In genomic region chr2:32752952-32753351, GRCh38 we compare ENCODE assay signal across 24 cellular contexts.
DNase-seq lines count a peak whose midpoint lies in the region; ATAC-seq and TF ChIP-seq lines count a peak whose summit lies in the region.
"Had no signal": no experiment of that assay in that cellular context is flagged by ENCODE, and none has a peak within 500 bp of the region (broad histone marks: within the 10 kb centered on the region; RNA-seq: fewer than 3 reads in every experiment).

No MANE protein-coding gene starts in this region.

- H2AFZ ChIP-seq in H9 (ENCODE audit: low read length) = no peak overlapping the region
- H2AFZ ChIP-seq: PC-9 had no signal

- H3K36me3 ChIP-seq in MG63 (peaks cover 20% of the 10 kb centered on the region), uterus (no peaks in the 10 kb centered on the region)

- H4K20me1 ChIP-seq in H9 (ENCODE audit: control insufficient read depth, insufficient read depth, insufficient read length) = no peaks in the 10 kb centered on the region

- H2AK5ac ChIP-seq in H9 (ENCODE audit: insufficient read length, low read length) = no peak overlapping the region

- POLR2A ChIA-PET in naive thymus-derived CD8-positive, alpha-beta T cell (lab: Charles Lee) = no interaction called here

- H4K8ac ChIP-seq in H9 (replicated peaks; ENCODE audit: insufficient read length, low read depth, low read length) = no peak overlapping the region

- no peak overlapping the region for H2BK12ac ChIP-seq in H9 (ENCODE audit: insufficient read length, low read depth, low read length)

- no CpG with 5 or more reads among the region's 5 CpGs for WGBS in H9 (ENCODE audit: extremely low coverage, insufficient read length, low lambda C conversion rate)

- H3K23ac ChIP-seq in H9 (ENCODE audit: insufficient read length, low read depth, low read length) = no peak overlapping the region

- H3T11ph ChIP-seq in H9 (ENCODE audit: low read length) = no peak overlapping the region

- no peak for ATAC-seq in memory B cell (ENCODE audit: low read depth)
- no peak for ATAC-seq in naive thymus-derived CD8-positive, alpha-beta T cell
- ATAC-seq: A549 had no signal

- H3K27ac Mint-ChIP-seq in H9 = peak overlapping the region in 2 of 3 experiments; percentile 49 to 84; a peak in 3 of 7 replicates
- H3K27ac Mint-ChIP-seq in memory B cell = peak overlapping the region; percentile 35
- H3K27ac Mint-ChIP-seq in progenitor cell of endocrine pancreas = no peak overlapping the region
- no peak overlapping the region for H3K27ac Mint-ChIP-seq in naive thymus-derived CD8-positive, alpha-beta T cell
- H3K27ac Mint-ChIP-seq: B cell had no signal

- H3K27me3 Mint-ChIP-seq in H9 (ENCODE audit: low read depth) (no peaks in the 10 kb centered on the region), memory B cell (no peaks in the 10 kb centered on the region), progenitor cell of endocrine pancreas (no peaks in the 10 kb centered on the region)
- H3K27me3 Mint-ChIP-seq in naive thymus-derived CD8-positive, alpha-beta T cell = no peaks in the 10 kb centered on the region
- H3K27me3 Mint-ChIP-seq: B cell had no signal

- H3K79me1 ChIP-seq in H9 (ENCODE audit: insufficient read depth, low read depth, low read length, poor library complexity, severe bottlenecking) = no peaks in the 10 kb centered on the region

- no peaks in the 10 kb centered on the region for H3K9me3 ChIP-seq in H9 (ENCODE audit: control insufficient read depth, low read depth, low read length)
- peaks cover 6% of the 10 kb centered on the region; the same call in 1 of the 2 replicates for H3K9me3 ChIP-seq in MG63
- no peaks in the 10 kb centered on the region for H3K9me3 ChIP-seq in uterus
- H3K9me3 ChIP-seq: A549 had no signal

- no peaks in the 10 kb centered on the region for H3K23me2 ChIP-seq in H9 (ENCODE audit: insufficient read length, low read depth, low read length, poor library complexity, severe bottlenecking)

- H3K4me3 ChIP-seq in MG63 = no peak overlapping the region
- H3K4me3 ChIP-seq in uterus = no peak overlapping the region
- H3K4me3 ChIP-seq: A549, PC-9 had no signal

- no peak overlapping the region for H2BK20ac ChIP-seq in H9 (ENCODE audit: low read depth, low read length, poor library complexity, severe bottlenecking)

- H3K27me3 ChIP-seq in H9 (ENCODE audit: insufficient read depth, low read length) (no peaks in the 10 kb centered on the region), MG63 (no peaks in the 10 kb centered on the region), uterus (no peaks in the 10 kb centered on the region)

- DNase-seq in ELF-1 (ENCODE audit: low read depth, low spot score) = peak; percentile 38
- DNase-seq in H9 = no peak
- peak; percentile 4 for DNase-seq in astrocyte of the hippocampus (ENCODE audit: low read depth, low spot score)
- no peak for DNase-seq in memory B cell (ENCODE audit: low spot score in 2 of 2)
- no peak for DNase-seq in MG63
- no peak for DNase-seq in progenitor cell of endocrine pancreas (ENCODE audit: low spot score, unreplicated experiment)
- no peak for DNase-seq in uterus
- DNase-seq in naive thymus-derived CD8-positive, alpha-beta T cell = no peak
- DNase-seq: DMS53, GF-D8, HFFc6, NCI-H1105 treated with DMSO at 0.1 percent for 48 hours, NCI-H2029 treated with DMSO at 0.1 percent for 48 hours, NCI-H226, NCI-H510A treated with DMSO at 0.1 percent for 48 hours, NCI-H748 treated with DMSO at 0.1 percent for 48 hours, PC-9, RPMI8226, SHP77 treated with DMSO at 0.1 percent for 48 hours had no signal

- H3K79me2 ChIP-seq in H9 (ENCODE audit: insufficient read depth, low read length) = no peaks in the 10 kb centered on the region

- H3K27ac ChIP-seq in H9 (ENCODE audit: insufficient read length, low read depth, low read length) (no peak overlapping the region), uterus (no peak overlapping the region)
- H3K27ac ChIP-seq: A549, HL-60, KMS-11, PC-9 had no signal

- H3K36me3 Mint-ChIP-seq in H9 (ENCODE audit: insufficient read depth in 1 of 3, low read depth in 3 of 3) = peaks cover 7 to 27% (median 17%) of the 10 kb centered on the region in 3 experiments
- peaks cover 29% of the 10 kb centered on the region for H3K36me3 Mint-ChIP-seq in memory B cell
- peaks cover 14% of the 10 kb centered on the region for H3K36me3 Mint-ChIP-seq in progenitor cell of endocrine pancreas (ENCODE audit: insufficient read depth)
- peaks cover 19 to 65% (median 28%) of the 10 kb centered on the region in 3 donors for H3K36me3 Mint-ChIP-seq in naive thymus-derived CD8-positive, alpha-beta T cell

- no peak overlapping the region for H4K91ac ChIP-seq in H9 (ENCODE audit: insufficient read length, low read depth, low read length)

- H3K18ac ChIP-seq in H9 (ENCODE audit: insufficient read length, low read depth, low read length) = no peak overlapping the region

- H3K56ac ChIP-seq in H9 (ENCODE audit: insufficient read length, low read depth, low read length) = no peak overlapping the region

- no peak overlapping the region for H2BK5ac ChIP-seq in H9 (ENCODE audit: insufficient read length, low read length)

- H3K4me1 Mint-ChIP-seq in H9 (peaks cover 9% of the 10 kb centered on the region in 2 experiments), memory B cell (peaks cover 5% of the 10 kb centered on the region), progenitor cell of endocrine pancreas (ENCODE audit: low read depth) (peaks cover 2% of the 10 kb centered on the region)
- peaks cover 14 to 18% (median 15%) of the 10 kb centered on the region in 4 donors for H3K4me1 Mint-ChIP-seq in naive thymus-derived CD8-positive, alpha-beta T cell

- no peaks in the 10 kb centered on the region for H3K4me1 ChIP-seq in H9 (ENCODE audit: insufficient read depth, low read length)
- no peaks in the 10 kb centered on the region for H3K4me1 ChIP-seq in uterus

- intact Hi-C loops in uterus (cut with DNase I; ENCODE audit: low total_unique reads) = no loop called here

- H3K9me3 Mint-ChIP-seq in H9 (peaks cover 4 to 9% of the 10 kb centered on the region in 2 experiments; a peak in 3 of 5 replicates), memory B cell (no peaks in the 10 kb centered on the region), progenitor cell of endocrine pancreas (ENCODE audit: low read depth) (peaks cover 4% of the 10 kb centered on the region)
- peaks cover 0 to 2% (median 0%) of the 10 kb centered on the region in 9 donors for H3K9me3 Mint-ChIP-seq in naive thymus-derived CD8-positive, alpha-beta T cell
- H3K9me3 Mint-ChIP-seq: HFFc6 had no signal

- no peak overlapping the region for H2BK15ac ChIP-seq in H9 (ENCODE audit: low read depth, low read length)

- H3K4me2 ChIP-seq in H9 (ENCODE audit: insufficient read depth, insufficient read length, low read length) = no peak overlapping the region
- H3K4me2 ChIP-seq: A549, KMS-11, PC-9 had no signal

- no peak overlapping the region for H3K9ac ChIP-seq in H9 (ENCODE audit: extremely low read depth, insufficient read length, low read length)
- H3K9ac ChIP-seq: KMS-11 had no signal

- TF ChIP-seq CTCF in H9 (conservative IDR thresholded peaks at IDR 0.05) = no peak
- no peak for TF ChIP-seq CTCF in progenitor cell of endocrine pancreas (IDR thresholded peaks at IDR 0.05; ENCODE audit: unreplicated experiment)
- no peak for TF ChIP-seq CTCF in uterus (IDR thresholded peaks at IDR 0.05)

- no peak overlapping the region for H3K4ac ChIP-seq in H9 (ENCODE audit: low read depth, low read length)

- no peak for TF ChIP-seq POLR2A in uterus (IDR thresholded peaks at IDR 0.05)

- no peak overlapping the region for H2BK120ac ChIP-seq in H9 (ENCODE audit: low read depth, low read length, poor library complexity, severe bottlenecking)

- no peak overlapping the region for H3K14ac ChIP-seq in H9 (ENCODE audit: insufficient read depth, low read length)

- H3K4me3 Mint-ChIP-seq in H9 (no peak overlapping the region), memory B cell (no peak overlapping the region), progenitor cell of endocrine pancreas (ENCODE audit: low read depth) (no peak overlapping the region)
- H3K4me3 Mint-ChIP-seq in naive thymus-derived CD8-positive, alpha-beta T cell = peak overlapping the region in 1 of 10 donors; percentile 47
- H3K4me3 Mint-ChIP-seq: B cell, CD14-positive monocyte, HFFc6 had no signal

- H4K5ac ChIP-seq in H9 (ENCODE audit: insufficient read length, low read depth, low read length) = no peak overlapping the region

Comparison
In these comparisons a context has a peak if more than half of its experiments do, and no peak if none do; other contexts are left out.
1. DNase-seq: peak in ELF-1 (single experiment) and astrocyte of the hippocampus (single experiment); none in H9 (single experiment), memory B cell (0 of 2), MG63 (single experiment), progenitor cell of endocrine pancreas (single experiment), uterus (0 of 2) and naive thymus-derived CD8-positive, alpha-beta T cell (0 of 10).
2. H3K27ac Mint-ChIP-seq: peak in H9 (2 of 3) and memory B cell (single experiment); none in progenitor cell of endocrine pancreas (single experiment) and naive thymus-derived CD8-positive, alpha-beta T cell (0 of 10).